8 cellular contexts compared by ENCODE assay signal in genomic region chr15:43589779-43590466, GRCh38. TPM values are rescaled to one million over a fixed set of nuclear protein-coding genes. Genes with fewer than 3 reads are reported as not detected.
DNase-seq lines count a peak whose midpoint lies in the region; ATAC-seq, FAIRE-seq and TF ChIP-seq lines count a peak whose summit lies in the region.
"Not testable (repeated sequence)": the region's sequence is repeated elsewhere in the genome, so short reads cannot be mapped to it uniquely, and the experiment has no call there.

Gene PPIP5K1, minus strand, starts transcription at chr15:43590208. Its CDS starts 5,704 bp downstream, at chr15:43584504.

- POLR2A ChIA-PET in GM12878 (lab: Charles Lee): not testable (repeated sequence)

- SMC1A ChIA-PET in GM12878 (lab: Charles Lee; ENCODE audit: uncharacterized antibody, unreplicated experiment): not testable (repeated sequence)

- H3K27ac ChIP-seq in GM12878 (ENCODE audit: control insufficient read depth, insufficient read depth); osteoblast (ENCODE audit: low read depth, low read length); aorta (ENCODE audit: low read depth in 1 of 2, low read length in 2 of 2): not testable (repeated sequence)

- not testable (repeated sequence) for TF ChIP-seq POLR2A in GM12878 (IDR thresholded peaks at IDR 0.05; ENCODE audit: low read depth, low read length)

- not testable (repeated sequence) for H4K20me1 ChIP-seq in GM12878 (ENCODE audit: control insufficient read depth, insufficient read depth); osteoblast (ENCODE audit: insufficient read depth, low read length)

- H3K36me3 ChIP-seq in GM12878 (ENCODE audit: control insufficient read depth in 2 of 2, insufficient read depth in 2 of 2, low read length in 1 of 2); osteoblast (ENCODE audit: insufficient read depth, low read length); aorta (ENCODE audit: control insufficient read depth in 1 of 2, insufficient read depth in 2 of 2, low read length in 1 of 2): not testable (repeated sequence)

- H2AFZ ChIP-seq in GM12878 (ENCODE audit: control insufficient read depth, low read depth, low read length); osteoblast (ENCODE audit: low read length): not testable (repeated sequence)

- not testable (repeated sequence) for H3K4me3 ChIP-seq in GM12878; osteoblast (ENCODE audit: insufficient read depth, low read length); aorta (ENCODE audit: low read length in 2 of 2)

- peak; percentile 97 for ATAC-seq in GM18867 (IDR thresholded peaks at IDR 0.05; ENCODE audit: unreplicated experiment)
- peak; percentile 98 for ATAC-seq in GM21737 (IDR thresholded peaks at IDR 0.05; ENCODE audit: unreplicated experiment)
- peak; percentile 92 for ATAC-seq in HG03108 (IDR thresholded peaks at IDR 0.05; ENCODE audit: unreplicated experiment)
- peak; percentile 100 for ATAC-seq in GM12878
- peak; percentile 98 for ATAC-seq in aorta (ENCODE audit: low FRiP score)

- H3K27me3 ChIP-seq in GM12878 (replicated peaks in 1 of 2; ENCODE audit: control insufficient read depth in 2 of 2, insufficient read depth in 2 of 2, low read length in 1 of 2); osteoblast (ENCODE audit: insufficient read depth, low read length); aorta (ENCODE audit: control insufficient read depth in 1 of 2, insufficient read depth in 2 of 2, low read length in 1 of 2): not testable (repeated sequence)

- not testable (repeated sequence) for TF ChIP-seq CTCF in GM12878 (IDR thresholded peaks at IDR 0.05 in 2 of 3, conservative IDR thresholded peaks at IDR 0.05 in 1 of 3; ENCODE audit: control insufficient read depth in 2 of 3, extremely low read depth in 1 of 3, insufficient read depth in 1 of 3, low read depth in 3 of 3, low read length in 3 of 3); osteoblast (IDR thresholded peaks at IDR 0.05; ENCODE audit: extremely low read depth, low read depth, low read length)

- H3K4me1 ChIP-seq in GM12878 (ENCODE audit: control insufficient read depth, insufficient read depth, low read length); osteoblast (ENCODE audit: insufficient read depth, low read length); aorta (ENCODE audit: control insufficient read depth in 1 of 2, insufficient read depth in 2 of 2, low read length in 2 of 2): not testable (repeated sequence)

- not testable (repeated sequence) for DNase-seq in RPMI7951 (ENCODE audit: low read depth); GM12878 (ENCODE audit: low read depth, low spot score); cardiac septum (ENCODE audit: low spot score); osteoblast (ENCODE audit: insufficient read length, low spot score, missing footprints); aorta

- TF ChIP-seq RAD21 in GM12878 (IDR thresholded peaks at IDR 0.05; ENCODE audit: insufficient read depth, low read depth, low read length): not testable (repeated sequence)

- CTCF ChIA-PET in GM12878 (lab: Yijun Ruan, JAX): not testable (repeated sequence)

- peak; percentile 100 for FAIRE-seq in GM12878 (lab: Jason Lieb, UNC)

- WGBS in GM12878 (ENCODE audit: insufficient coverage, insufficient replicate concordance, low lambda C conversion rate, missing lambda C conversion rate): no CpG with 5 or more reads among the region's 54 CpGs
- WGBS in aorta, 2 donors: no CpG with 5 or more reads among the region's 54 CpGs

- H3K9ac ChIP-seq in GM12878 (ENCODE audit: control insufficient read depth, insufficient read depth, low read length): not testable (repeated sequence)

- in situ Hi-C loops in GM12878 (cut with MboI): not testable (repeated sequence)

- H3K79me2 ChIP-seq in GM12878 (ENCODE audit: control insufficient read depth, insufficient read depth, low read length); osteoblast (ENCODE audit: insufficient read depth, low read length): not testable (repeated sequence)

- intact Hi-C loops in GM12878 (cut with micrococcal nuclease; ENCODE audit: unreplicated experiment); cardiac septum (cut with DNase I); aorta (cut with DNase I): not testable (repeated sequence)

- not testable (repeated sequence) for BruUV-seq in GM12878 (replicated peaks; lab: Mats Ljungman, UMichigan)

- RAD21 ChIA-PET in GM12878 (lab: Charles Lee; ENCODE audit: unreplicated experiment): not testable (repeated sequence)

- TF ChIP-seq EP300 in GM12878 (IDR thresholded peaks at IDR 0.05; ENCODE audit: borderline replicate concordance in 1 of 2, control insufficient read depth in 1 of 2, low read depth in 2 of 2, low read length in 2 of 2): not testable (repeated sequence)

- not testable (repeated sequence) for H3K9me3 ChIP-seq in GM12878 (replicated peaks; ENCODE audit: control insufficient read depth, insufficient read depth, low read length); osteoblast (ENCODE audit: low read depth, low read length); aorta (ENCODE audit: control insufficient read depth, low read length)

- H3K4me2 ChIP-seq in GM12878 (ENCODE audit: control insufficient read depth, insufficient read depth); osteoblast (ENCODE audit: insufficient read depth, low read length): not testable (repeated sequence)

RNA-seq across cellular contexts. Expression of gene PPIP5K1, which starts in this region (rescaled TPM):
- 16.7 and 16.9 TPM in 2 replicates for total RNA-seq in RPMI7951 (2014; rRNA removed; shearing (Covaris generic))
- 230 and 277 TPM in 2 replicates for total RNA-seq in GM12878 (2013; cell fraction: nucleolus; rRNA removed)
- total RNA-seq in GM12878 (2014; rRNA removed): 11.4 and 14.5 TPM in 2 replicates
- 23.6 and 24.0 TPM in 2 replicates for total RNA-seq in GM12878 (2014; rRNA removed; fragmentation: Illumina TruSeq; extraction: Trizol)
- 36.5 and 37.2 TPM in 2 replicates for total RNA-seq in GM12878 (2021)
- polyA plus RNA-seq in GM12878 (2011; ENCODE audit: low read depth): 16.1 TPM
- 48.3 and 54.4 TPM in 2 replicates for polyA plus RNA-seq in GM12878 (2011; rRNA removed)
- polyA plus RNA-seq in GM12878 (2011; cell fraction: cytosol; rRNA removed): 47.1 and 47.9 TPM in 2 replicates
- 182 and 217 TPM in 2 replicates for polyA plus RNA-seq in GM12878 (2011; cell fraction: nucleus; rRNA removed)
- 16.3 and 17.0 TPM in 2 replicates for polyA plus RNA-seq in GM12878 (2012)
- polyA plus RNA-seq in GM12878 (2014; fragmentation: Illumina TruSeq; extraction: Trizol): 28.7 and 35.2 TPM in 2 replicates
- 1 to 10 TPM; 2.5 to 4.5 TPM for polyA plus RNA-seq in GM12878 (2014; fragmentation: Nextera tagmentation; extraction: Ambion mirVana)
- polyA plus RNA-seq in GM12878 (2014; rRNA removed): 27.8 and 38.0 TPM in 2 replicates
- polyA plus RNA-seq in GM12878 (2016; fragmentation: Nextera tagmentation; extraction: Ambion mirVana): 10 to 100 TPM; 15.0 to 15.1 TPM
- 97.9 and 100 TPM in 2 replicates for polyA minus RNA-seq in GM12878 (2011; rRNA and poly(A)+ RNA removed)
- polyA minus RNA-seq in GM12878 (2011; cell fraction: cytosol; rRNA and poly(A)+ RNA removed): 17.6 and 18.6 TPM in 2 replicates
- 108 and 114 TPM in 2 replicates for polyA minus RNA-seq in GM12878 (2011; cell fraction: nucleus; rRNA and poly(A)+ RNA removed)
- 42.1 TPM for total RNA-seq in cardiac septum
- total RNA-seq in osteoblast: 20.3 and 45.1 TPM in 2 replicates
- total RNA-seq in aorta: 10 to 100 TPM; 40.8 to 53.7 TPM
- 10 to 100 TPM in 1 of 2 donors, 1 to 10 TPM in 1; 8.3 to 13.4 TPM for polyA plus RNA-seq in aorta
